ENCODE assay signal across 7 cellular contexts in the genomic region with DNA sequence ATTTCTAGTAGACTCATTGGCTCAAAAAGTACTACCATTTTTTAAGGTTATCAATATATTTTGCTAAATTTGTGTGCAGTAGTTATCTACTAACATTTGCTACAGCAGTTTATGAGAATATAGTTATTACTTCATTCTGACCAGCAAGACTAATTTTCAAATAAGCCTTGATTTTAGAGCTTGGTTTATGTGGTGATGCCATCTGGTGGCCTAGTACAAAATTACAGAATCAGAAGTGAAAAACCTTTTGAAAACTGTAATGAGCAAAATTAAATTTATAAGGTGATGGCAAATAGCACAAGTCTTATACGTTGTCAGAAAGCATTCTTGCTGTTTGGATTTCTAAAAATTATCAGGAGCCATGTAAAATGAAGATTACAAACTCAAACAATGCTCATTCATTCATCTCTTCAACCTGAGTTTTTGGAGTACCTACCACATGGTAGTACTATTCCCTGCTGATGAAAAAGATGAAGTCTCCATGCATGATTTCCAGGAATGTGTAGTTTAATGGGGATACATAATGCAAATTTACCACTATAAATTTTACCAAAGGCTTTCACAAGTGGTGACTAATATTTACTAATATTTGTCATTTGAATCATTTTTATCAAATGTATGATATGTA. TPM values are rescaled to one million over a fixed set of nuclear protein-coding genes. Genes with fewer than 3 reads are reported as not detected.
DNase-seq lines count a peak whose midpoint lies in the region; ATAC-seq, FAIRE-seq and TF ChIP-seq lines count a peak whose summit lies in the region.

No MANE protein-coding gene starts in this region.

- FAIRE-seq in endometrium (lab: Jason Lieb, UNC) = peak; percentile 93

- H3K9me2 ChIP-seq in HCT116 (ENCODE audit: insufficient read depth) (no peaks in the 10 kb centered on the region), PC-9 (ENCODE audit: insufficient read depth) (no peaks in the 10 kb centered on the region), neural cell (ENCODE audit: insufficient read depth, low read length) (no peaks in the 10 kb centered on the region)

- intact Hi-C loops in HCT116 (cut with micrococcal nuclease) = loop anchor here (1.0 to 2.0 kb wide), 4 partner anchors 231 to 530 kb away; no protein-coding TSS in a partner anchor
- intact Hi-C loops in PC-9 (cut with micrococcal nuclease; ENCODE audit: unreplicated experiment) = loop anchor here (1.0 to 10.0 kb wide), 8 partner anchors 112 to 812 kb away; a partner anchor contains a TSS

- TF ChIP-seq EP300 in neural cell (conservative IDR thresholded peaks at IDR 0.05; ENCODE audit: poor library complexity, severe bottlenecking) = no peak

- POLR2A ChIA-PET in HCT116 (lab: Charles Lee) (no interaction called here), PC-9 (lab: Charles Lee; ENCODE audit: unreplicated experiment) (interaction anchor here (0.6 kb wide), 4 partner anchors 106 to 803 kb away, joined by 3 to 7 read pairs (median 3); no protein-coding TSS in a partner anchor)

- CTCF ChIA-PET in HCT116 (lab: Charles Lee) (interaction anchor here (1.7 to 3.4 kb wide), 3 partner anchors 196 to 553 kb away, joined by 4 to 29 read pairs (median 18); no protein-coding TSS in a partner anchor), PC-9 (lab: Charles Lee) (interaction anchor here (1.0 to 1.3 kb wide), 2 partner anchors 326 to 409 kb away, joined by 3 to 5 read pairs; no protein-coding TSS in a partner anchor)

- peak; percentile 88 for TF ChIP-seq RAD21 in HCT116 (IDR thresholded peaks at IDR 0.05; ENCODE audit: low read depth)
- TF ChIP-seq RAD21 in neural cell (conservative IDR thresholded peaks at IDR 0.05) = peak; percentile 87

- TF ChIP-seq CTCF in HCT116 (IDR thresholded peaks at IDR 0.05 in 2 of 3, conservative IDR thresholded peaks at IDR 0.05 in 1 of 3; ENCODE audit: borderline replicate concordance in 1 of 3, insufficient read depth in 1 of 3, low read depth in 2 of 3, low read length in 2 of 3) = peak; percentile 49 to 83 (median 76); a peak in 5 of 6 replicates
- TF ChIP-seq CTCF in PC-9 (conservative IDR thresholded peaks at IDR 0.05) = peak; percentile 87
- peak; percentile 85 for TF ChIP-seq CTCF in neural cell (IDR thresholded peaks at IDR 0.05; ENCODE audit: poor library complexity, severe bottlenecking)

- H3K4me3 ChIP-seq in HCT116 (replicated peaks in 1 of 2; ENCODE audit: low read depth in 1 of 2, low read length in 2 of 2) = no peak overlapping the region
- H3K4me3 ChIP-seq in PC-9 = no peak overlapping the region
- H3K4me3 ChIP-seq in neural cell (ENCODE audit: low read length) = no peak overlapping the region

- H2AFZ ChIP-seq in HCT116 (ENCODE audit: low read depth, low read length, poor library complexity, severe bottlenecking) (peak overlapping the region; percentile 39), PC-9 (no peak overlapping the region), neural cell (ENCODE audit: low read depth, low read length) (no peak overlapping the region)

- H3K9ac ChIP-seq in HCT116 (ENCODE audit: low read length) (no peak overlapping the region), neural cell (ENCODE audit: low read length) (no peak overlapping the region)

- DNase-seq in DMS53 treated with DMSO at 0.1 percent for 48 hours (lab: John Stamatoyannopoulos, UW; ENCODE audit: unreplicated experiment) (peak; percentile 67), HCT116 (ENCODE audit: low read depth, low spot score) (peak; percentile 48), PC-9 (peak in 1 of 2 experiments; percentile 28)

- no peaks in the 10 kb centered on the region for H3F3A ChIP-seq in PC-9 (ENCODE audit: insufficient read depth, low read depth)
- no peaks in the 10 kb centered on the region for H3F3A ChIP-seq in neural cell (ENCODE audit: insufficient read depth, low read length, poor library complexity, severe bottlenecking)

- TF ChIP-seq POLR2A in HCT116 (IDR thresholded peaks at IDR 0.05; ENCODE audit: borderline replicate concordance, extremely low read depth, insufficient read depth, insufficient read length) = no peak

- H4K20me1 ChIP-seq in HCT116 (ENCODE audit: insufficient read depth) (no peaks in the 10 kb centered on the region), PC-9 (ENCODE audit: insufficient read depth) (no peaks in the 10 kb centered on the region), neural cell (ENCODE audit: insufficient read depth) (no peaks in the 10 kb centered on the region)

- H3K36me3 ChIP-seq in HCT116 (ENCODE audit: control insufficient read depth in 1 of 2, insufficient read depth in 2 of 2, low read length in 2 of 2) (no peaks in the 10 kb centered on the region), PC-9 (ENCODE audit: low read depth) (no peaks in the 10 kb centered on the region), neural cell (ENCODE audit: insufficient read depth, low read length) (no peaks in the 10 kb centered on the region)

- BruUV-seq in HCT116 (replicated peaks; lab: Mats Ljungman, UMichigan) (no TSS peak), PC-9 (replicated peaks; lab: Mats Ljungman, UMichigan) (no TSS peak)

- H3K27ac ChIP-seq in HCT116 (ENCODE audit: low read depth, low read length) (no peak overlapping the region), PC-9 (no peak overlapping the region), neural cell (ENCODE audit: low read length) (no peak overlapping the region)

- H3K79me2 ChIP-seq in HCT116 (ENCODE audit: insufficient read depth, low read length) (no peaks in the 10 kb centered on the region), PC-9 (ENCODE audit: low read depth) (no peaks in the 10 kb centered on the region), neural cell (replicated peaks; ENCODE audit: insufficient read depth, low read length) (no peaks in the 10 kb centered on the region)

- H3K4me1 ChIP-seq in HCT116 (ENCODE audit: control insufficient read depth in 1 of 2, insufficient read depth in 2 of 2, low read length in 2 of 2) = no peaks in the 10 kb centered on the region
- no peaks in the 10 kb centered on the region for H3K4me1 ChIP-seq in PC-9 (replicated peaks; ENCODE audit: insufficient read depth)

- RAD21 ChIA-PET in HCT116 (lab: Charles Lee; ENCODE audit: low non-redundant PET in 1 of 2, low total read pairs in 2 of 2, uncharacterized antibody in 2 of 2, unreplicated experiment in 2 of 2) = interaction anchor here (0.8 to 1.7 kb wide), 3 partner anchors 195 to 333 kb away, joined by 4 read pairs; no protein-coding TSS in a partner anchor

- H3K4me2 ChIP-seq in HCT116 (ENCODE audit: low read length) = no peak overlapping the region
- no peak overlapping the region for H3K4me2 ChIP-seq in PC-9
- no peak overlapping the region for H3K4me2 ChIP-seq in neural cell (ENCODE audit: low read length)

- ATAC-seq in HCT116 (no peak), GM21737 (IDR thresholded peaks at IDR 0.05; ENCODE audit: unreplicated experiment) (no peak), HG03378 (IDR thresholded peaks at IDR 0.05; ENCODE audit: unreplicated experiment) (no peak)

- H3K27me3 ChIP-seq in HCT116 (ENCODE audit: insufficient read depth, low read length) (no peaks in the 10 kb centered on the region), PC-9 (ENCODE audit: insufficient read depth, low read depth) (no peaks in the 10 kb centered on the region), neural cell (ENCODE audit: insufficient read depth, low read depth, low read length) (no peaks in the 10 kb centered on the region)

- H3K9me3 ChIP-seq in HCT116 (ENCODE audit: control insufficient read depth in 1 of 2, insufficient read depth in 1 of 2, low read depth in 1 of 2, low read length in 2 of 2) (no peaks in the 10 kb centered on the region), PC-9 (ENCODE audit: insufficient read depth, low read depth) (no peaks in the 10 kb centered on the region), neural cell (ENCODE audit: low read length) (no peaks in the 10 kb centered on the region)

TF ChIP-seq in HCT116, 20 proteins besides CTCF, POLR2A, EP300 and RAD21 (continues in another document):
- no peak for TF ChIP-seq ELF1 (IDR thresholded peaks at IDR 0.05; ENCODE audit: borderline replicate concordance, low read depth)
- TF ChIP-seq CEBPB (IDR thresholded peaks at IDR 0.05; ENCODE audit: low read depth) = no peak
- no peak for TF ChIP-seq POLR2AphosphoS5 (IDR thresholded peaks at IDR 0.05; ENCODE audit: low read depth, low read length)

TF ChIP-seq in neural cell, 6 proteins besides CTCF, POLR2A, EP300 and RAD21 (continues in another document):
- no peak for TF ChIP-seq EZH2 (IDR thresholded peaks at IDR 0.05; ENCODE audit: borderline replicate concordance, insufficient read depth, low read length, poor library complexity, severe bottlenecking)
- TF ChIP-seq, protein P1, sequence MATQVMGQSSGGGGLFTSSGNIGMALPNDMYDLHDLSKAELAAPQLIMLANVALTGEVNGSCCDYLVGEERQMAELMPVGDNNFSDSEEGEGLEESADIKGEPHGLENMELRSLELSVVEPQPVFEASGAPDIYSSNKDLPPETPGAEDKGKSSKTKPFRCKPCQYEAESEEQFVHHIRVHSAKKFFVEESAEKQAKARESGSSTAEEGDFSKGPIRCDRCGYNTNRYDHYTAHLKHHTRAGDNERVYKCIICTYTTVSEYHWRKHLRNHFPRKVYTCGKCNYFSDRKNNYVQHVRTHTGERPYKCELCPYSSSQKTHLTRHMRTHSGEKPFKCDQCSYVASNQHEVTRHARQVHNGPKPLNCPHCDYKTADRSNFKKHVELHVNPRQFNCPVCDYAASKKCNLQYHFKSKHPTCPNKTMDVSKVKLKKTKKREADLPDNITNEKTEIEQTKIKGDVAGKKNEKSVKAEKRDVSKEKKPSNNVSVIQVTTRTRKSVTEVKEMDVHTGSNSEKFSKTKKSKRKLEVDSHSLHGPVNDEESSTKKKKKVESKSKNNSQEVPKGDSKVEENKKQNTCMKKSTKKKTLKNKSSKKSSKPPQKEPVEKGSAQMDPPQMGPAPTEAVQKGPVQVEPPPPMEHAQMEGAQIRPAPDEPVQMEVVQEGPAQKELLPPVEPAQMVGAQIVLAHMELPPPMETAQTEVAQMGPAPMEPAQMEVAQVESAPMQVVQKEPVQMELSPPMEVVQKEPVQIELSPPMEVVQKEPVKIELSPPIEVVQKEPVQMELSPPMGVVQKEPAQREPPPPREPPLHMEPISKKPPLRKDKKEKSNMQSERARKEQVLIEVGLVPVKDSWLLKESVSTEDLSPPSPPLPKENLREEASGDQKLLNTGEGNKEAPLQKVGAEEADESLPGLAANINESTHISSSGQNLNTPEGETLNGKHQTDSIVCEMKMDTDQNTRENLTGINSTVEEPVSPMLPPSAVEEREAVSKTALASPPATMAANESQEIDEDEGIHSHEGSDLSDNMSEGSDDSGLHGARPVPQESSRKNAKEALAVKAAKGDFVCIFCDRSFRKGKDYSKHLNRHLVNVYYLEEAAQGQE (IDR thresholded peaks at IDR 0.05; ENCODE audit: borderline replicate concordance) = no peak
- peak; percentile 93 for TF ChIP-seq SMC3 (conservative IDR thresholded peaks at IDR 0.05; ENCODE audit: poor library complexity)
- no peak for TF ChIP-seq POLR2AphosphoS5 (IDR thresholded peaks at IDR 0.05)

RNA-seq across cellular contexts. Expression of a gene that starts 51.0 kb away (rescaled TPM):
- 55.8 TPM for total RNA-seq in HCT116 (2021; ENCODE audit: unreplicated experiment)
- 19.1 and 31.8 TPM in 2 replicates for polyA plus RNA-seq in HCT116 (2012)
- total RNA-seq in PC-9 (2021) = 53.8 and 91.4 TPM in 2 replicates
- 43.3 and 63.5 TPM in 2 replicates for polyA plus RNA-seq in neural cell
- 25.1 and 30.3 TPM in 2 replicates for polyA minus RNA-seq in neural cell

RNA-seq across cellular contexts. Expression of a gene that starts 56.7 kb away (rescaled TPM):
- total RNA-seq in HCT116 (2021; ENCODE audit: unreplicated experiment) (1.0 TPM), PC-9 (2021) (0.96 and 1.0 TPM in 2 replicates)
- 0.19 and 0.44 TPM in 2 replicates for polyA plus RNA-seq in HCT116 (2012)
- 2.1 and 3.6 TPM in 2 replicates for polyA plus RNA-seq in neural cell
- polyA minus RNA-seq in neural cell = 3.4 and 5.4 TPM in 2 replicates
